ENCODE assay signal across 11 cellular contexts in the genomic region with DNA sequence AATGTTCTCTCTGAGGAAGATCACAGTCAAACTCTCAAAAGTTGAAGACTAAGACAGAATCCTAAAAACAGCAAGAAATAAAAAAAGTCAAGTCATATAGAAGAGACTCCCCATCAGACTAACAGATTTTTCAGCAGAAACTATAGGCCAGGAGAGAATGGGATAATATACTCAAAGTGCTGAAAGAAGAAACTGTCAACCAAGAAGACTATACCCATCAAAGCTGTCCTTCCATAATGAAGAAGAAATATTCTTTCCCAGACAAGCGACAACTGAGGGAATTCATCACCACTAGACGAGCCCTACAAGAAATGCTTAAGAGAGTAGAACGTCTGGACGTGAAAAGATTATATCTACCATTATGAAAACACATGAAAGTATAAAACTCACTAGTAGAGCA. TPM values are rescaled to one million over a fixed set of nuclear protein-coding genes. Genes with fewer than 3 reads are reported as not detected.
"Had no signal": no experiment of that assay in that cellular context is flagged by ENCODE, and none has a peak within 500 bp of the region (broad histone marks: within the 10 kb centered on the region; RNA-seq: fewer than 3 reads in every experiment).

No MANE protein-coding gene starts in this region.

- H3K27ac Mint-ChIP-seq: IgD-negative memory B cell had no signal

- H3K27me3 Mint-ChIP-seq: IgD-negative memory B cell had no signal

- DNase-seq: IMR-90, KBM-7, KG1 had no signal

- H3K4me3 ChIP-seq: K562 had no signal

- H3K4me2 ChIP-seq: KMS-11 had no signal

- H3K9ac ChIP-seq: KMS-11 had no signal

- H3K27ac ChIP-seq: HL-60, KMS-11 had no signal

- FAIRE-seq: HepG2, HTR-8/SVneo, K562 had no signal

- ATAC-seq: HepG2, K562 had no signal

RNA-seq across cellular contexts. Expression of a gene that starts 30.0 kb away (rescaled TPM):
- total RNA-seq: HT-29, HT1080 had no signal

RNA-seq across cellular contexts. Expression of a gene that starts 51.8 kb away (rescaled TPM):
- total RNA-seq: HepG2, HT-29, HT1080, IMR-90 had no signal
- polyA plus RNA-seq: HepG2, IMR-90 had no signal
